Comparison of ENCODE assay signal across 13 cellular contexts in the genomic region with DNA sequence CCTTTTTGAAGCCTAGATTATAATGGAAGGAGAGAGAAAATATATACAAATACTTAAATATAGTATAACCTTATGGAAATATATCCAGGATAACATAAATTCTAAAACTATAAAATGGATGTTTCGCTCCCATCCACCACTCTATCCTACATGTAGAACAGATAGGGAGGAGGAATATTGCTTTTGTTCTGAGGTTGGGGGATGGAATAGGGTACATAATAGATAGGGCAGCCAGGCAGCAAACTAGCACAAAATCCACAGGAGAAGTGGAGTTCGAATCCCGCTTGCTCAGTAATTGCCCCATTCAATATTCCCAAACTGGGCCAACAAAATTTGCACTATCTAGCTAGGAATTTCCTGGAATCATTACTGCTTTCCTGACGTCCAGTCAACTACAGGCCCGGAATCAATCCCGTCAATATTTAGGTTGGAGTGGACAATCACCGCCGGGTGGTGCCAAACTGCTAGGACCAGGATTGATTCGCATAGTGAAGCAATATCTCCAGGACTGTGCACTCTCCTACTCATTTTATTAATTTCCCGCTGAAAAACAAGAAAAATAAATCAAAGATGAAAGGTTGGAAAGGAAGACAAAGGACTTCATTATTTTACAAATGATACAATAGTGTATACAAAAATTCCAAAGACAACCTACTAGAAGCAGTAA. TPM values are rescaled to one million over a fixed set of nuclear protein-coding genes. Genes with fewer than 3 reads are reported as not detected.
DNase-seq lines count a peak whose midpoint lies in the region; ATAC-seq lines count a peak whose summit lies in the region.
"Had no signal": no experiment of that assay in that cellular context is flagged by ENCODE, and none has a peak within 500 bp of the region (broad histone marks: within the 10 kb centered on the region; RNA-seq: fewer than 3 reads in every experiment).

No MANE protein-coding gene starts in this region.

- ATAC-seq in sciatic nerve (peak; percentile 84), HG02623 (IDR thresholded peaks at IDR 0.05; ENCODE audit: unreplicated experiment) (no peak), GM18861 (IDR thresholded peaks at IDR 0.05; ENCODE audit: unreplicated experiment) (no peak)
- ATAC-seq: naive thymus-derived CD4-positive, alpha-beta T cell had no signal

- intact Hi-C loops in sciatic nerve (cut with DNase I): no loop called here

- DNase-seq in DMS53 (lab: John Stamatoyannopoulos, UW) (peak; percentile 2), DMS53 treated with DMSO at 0.1 percent for 48 hours (lab: John Stamatoyannopoulos, UW; ENCODE audit: unreplicated experiment) (no peak), SK-MEL-5 (ENCODE audit: low read depth, low spot score) (peak; percentile 58), fibroblast of the conjunctiva (ENCODE audit: low read depth) (peak; percentile 3), sciatic nerve (ENCODE audit: low spot score) (peak; percentile 69), NK-92 (lab: John Stamatoyannopoulos, UW; ENCODE audit: unreplicated experiment) (no peak)
- DNase-seq: 8988T; activated T-cell treated with anti-CD3 and anti-CD28 coated beads, Interleukin-2, amount 50 U/mL, for 48 hours; naive thymus-derived CD4-positive, alpha-beta T cell; NCI-H1105 treated with DMSO at 0.1 percent for 48 hours; WERI-Rb-1 had no signal

- in situ Hi-C loops in SK-MEL-5 (cut with HindIII; ENCODE audit: low pct_unique_long_range_greater_than_20kb, low sequenced_read_pairs): loop anchor here (25.0 kb wide), 1 partner anchor 152 kb away; no protein-coding TSS in a partner anchor

RNA-seq across cellular contexts. Expression of a gene that starts 40.4 kb away (rescaled TPM):
- 30.2 and 32.4 TPM in 2 replicates for total RNA-seq in SK-MEL-5 (2014; rRNA removed; shearing (Covaris generic))
- 43.7 and 49.9 TPM in 2 replicates for polyA plus RNA-seq in SK-MEL-5 (2015; cell fraction: cytosol; rRNA removed)
- 17.6 and 20.9 TPM in 2 replicates for polyA plus RNA-seq in SK-MEL-5 (2015; cell fraction: nucleus; rRNA removed)
- 52.9 TPM for total RNA-seq in sciatic nerve

Comparison
In these comparisons a context has a peak if more than half of its experiments do, and no peak if none do; other contexts are left out.
1. DNase-seq: peak in DMS53 (single experiment), SK-MEL-5 (single experiment), fibroblast of the conjunctiva (single experiment) and sciatic nerve (single experiment); none in DMS53 treated with DMSO at 0.1 percent for 48 hours (single experiment) and NK-92 (single experiment).